ENCODE assay signal across 8 cellular contexts in the genomic region with DNA sequence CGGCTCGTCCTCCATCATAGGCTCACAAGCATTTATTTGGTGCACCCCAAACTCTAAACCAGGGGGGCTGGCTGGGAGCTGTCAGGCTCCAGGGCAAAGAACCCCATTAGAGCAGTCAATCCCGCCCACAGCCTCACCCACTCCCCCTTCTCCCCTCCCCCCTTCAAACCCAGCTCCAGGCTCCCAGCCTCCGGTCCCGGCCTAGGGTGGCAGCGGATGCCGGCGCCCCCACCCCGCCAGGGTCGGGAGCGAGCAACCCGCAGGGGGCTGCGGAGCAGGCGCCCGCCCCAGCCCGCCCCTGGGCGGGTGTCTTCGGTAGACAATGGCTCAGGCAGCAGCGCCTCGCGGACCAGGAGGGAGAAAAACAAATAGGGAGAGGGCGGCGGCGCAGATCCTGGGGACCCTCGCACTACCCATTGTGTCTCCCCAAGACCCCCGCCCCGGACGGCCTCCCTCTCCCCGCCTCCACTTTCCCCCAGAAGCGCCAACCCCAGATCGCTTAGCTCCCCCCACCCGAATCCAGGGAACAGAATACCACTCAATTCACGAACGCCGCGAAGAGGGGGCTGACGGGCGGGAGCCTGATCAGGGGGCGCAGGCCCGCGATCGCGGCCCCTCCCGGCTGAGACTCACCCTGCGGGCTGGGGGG. TPM values are rescaled to one million over a fixed set of nuclear protein-coding genes. Genes with fewer than 3 reads are reported as not detected.
DNase-seq lines count a peak whose midpoint lies in the region; ATAC-seq and TF ChIP-seq lines count a peak whose summit lies in the region.

No MANE protein-coding gene starts in this region.

- DNase-seq in activated CD4-positive, alpha-beta T cell treated with anti-CD3 and anti-CD28 coated beads, Interleukin-2, amount 10 ng/mL, durations not matched to agents 7 days and 5 days, result peak; percentile 15
- DNase-seq in activated CD4-positive, alpha-beta T cell treated with anti-CD3 and anti-CD28 coated beads for 4 hours, result no peak
- DNase-seq in PC-9, result no peak
- peak; percentile 77 for DNase-seq in ecto neural progenitor cell (ENCODE audit: low spot score)
- DNase-seq in cerebellar nuclear complex (lab: John Stamatoyannopoulos, UW), result no peak
- DNase-seq in OCI-M2 (lab: John Stamatoyannopoulos, UW; ENCODE audit: unreplicated experiment), result no peak

- no peak overlapping the region for H3K27ac Mint-ChIP-seq in activated CD4-positive, alpha-beta T cell treated with anti-CD3 and anti-CD28 coated beads, Interleukin-2, amount 10 ng/mL, durations not matched to agents 7 days and 5 days

- H3K36me3 ChIP-seq in PC-9 (ENCODE audit: low read depth) (no peaks in the 10 kb centered on the region), muscle layer of colon (ENCODE audit: insufficient read depth, low read length) (no peaks in the 10 kb centered on the region)

- POLR2A ChIA-PET in activated CD4-positive, alpha-beta T cell treated with anti-CD3 and anti-CD28 coated beads, Interleukin-2, amount 10 ng/mL, durations not matched to agents 7 days and 5 days (lab: Charles Lee), result no interaction called here
- POLR2A ChIA-PET in PC-9 (lab: Charles Lee; ENCODE audit: unreplicated experiment), result interaction anchor here (0.5 to 0.7 kb wide), 3 partner anchors 31 to 522 kb away, joined by 3 to 13 read pairs (median 11); no protein-coding TSS in a partner anchor

- peaks cover 40% of the 10 kb centered on the region for H3K27me3 Mint-ChIP-seq in activated CD4-positive, alpha-beta T cell treated with anti-CD3 and anti-CD28 coated beads, Interleukin-2, amount 10 ng/mL, durations not matched to agents 7 days and 5 days

- CTCF ChIA-PET in activated CD4-positive, alpha-beta T cell treated with anti-CD3 and anti-CD28 coated beads, Interleukin-2, amount 10 ng/mL, durations not matched to agents 7 days and 5 days (lab: Charles Lee), result interaction anchor here (0.6 to 4.0 kb wide), 18 partner anchors 11 to 251 kb away, joined by 3 to 39 read pairs (median 3); a partner anchor contains a TSS
- CTCF ChIA-PET in PC-9 (lab: Charles Lee), result interaction anchor here (0.5 to 0.6 kb wide), 4 partner anchors 22 to 498 kb away, joined by 3 to 12 read pairs (median 4); no protein-coding TSS in a partner anchor

- no peaks in the 10 kb centered on the region for H3K79me2 ChIP-seq in PC-9 (ENCODE audit: low read depth)

- no peaks in the 10 kb centered on the region for H3K9me3 Mint-ChIP-seq in activated CD4-positive, alpha-beta T cell treated with anti-CD3 and anti-CD28 coated beads, Interleukin-2, amount 10 ng/mL, durations not matched to agents 7 days and 5 days

- H3K4me1 Mint-ChIP-seq in activated CD4-positive, alpha-beta T cell treated with anti-CD3 and anti-CD28 coated beads, Interleukin-2, amount 10 ng/mL, durations not matched to agents 7 days and 5 days, result peaks cover 1% of the 10 kb centered on the region

- intact Hi-C loops in PC-9 (cut with micrococcal nuclease; ENCODE audit: unreplicated experiment), result no loop called here

- H3K27me3 ChIP-seq in PC-9 (ENCODE audit: insufficient read depth, low read depth) (peaks cover 18% of the 10 kb centered on the region; the same call in 1 of the 2 replicates), muscle layer of colon (ENCODE audit: control insufficient read depth in 1 of 2, insufficient read depth in 2 of 2, low read length in 2 of 2) (peaks cover 0 to 14% of the 10 kb centered on the region in 2 donors)

- no peaks in the 10 kb centered on the region for H4K20me1 ChIP-seq in PC-9 (ENCODE audit: insufficient read depth)

- H3K4me2 ChIP-seq in PC-9, result peak overlapping the region; percentile 89

- no peaks in the 10 kb centered on the region for H3K9me2 ChIP-seq in PC-9 (ENCODE audit: insufficient read depth)

- no peaks in the 10 kb centered on the region for H3K36me3 Mint-ChIP-seq in activated CD4-positive, alpha-beta T cell treated with anti-CD3 and anti-CD28 coated beads, Interleukin-2, amount 10 ng/mL, durations not matched to agents 7 days and 5 days (ENCODE audit: low read depth)

- H3K4me1 ChIP-seq in PC-9 (replicated peaks; ENCODE audit: insufficient read depth) (no peaks in the 10 kb centered on the region), muscle layer of colon (ENCODE audit: insufficient read depth, low read length) (peaks cover 16% of the 10 kb centered on the region)

- H3K4me3 ChIP-seq in PC-9 (peak overlapping the region; percentile 66), muscle layer of colon (ENCODE audit: low read depth in 1 of 2, low read length in 2 of 2) (peak overlapping the region; percentile 56 to 67)

- H3K9ac ChIP-seq in muscle layer of colon (ENCODE audit: low read length), result no peak overlapping the region

- no peaks in the 10 kb centered on the region for H3K9me3 ChIP-seq in PC-9 (ENCODE audit: insufficient read depth, low read depth)
- H3K9me3 ChIP-seq in muscle layer of colon (ENCODE audit: low read length), result no peaks in the 10 kb centered on the region

- peak overlapping the region; percentile 62 for H3K4me3 Mint-ChIP-seq in activated CD4-positive, alpha-beta T cell treated with anti-CD3 and anti-CD28 coated beads, Interleukin-2, amount 10 ng/mL, durations not matched to agents 7 days and 5 days

- TF ChIP-seq CTCF in PC-9 (conservative IDR thresholded peaks at IDR 0.05), result no peak

- BruUV-seq in PC-9 (replicated peaks; lab: Mats Ljungman, UMichigan), result no TSS peak

- peak overlapping the region; percentile 93 for H2AFZ ChIP-seq in PC-9

- H3K27ac ChIP-seq in PC-9 (no peak overlapping the region), muscle layer of colon (ENCODE audit: low read depth, low read length) (no peak overlapping the region)

- H3F3A ChIP-seq in PC-9 (ENCODE audit: insufficient read depth, low read depth), result peaks cover 5% of the 10 kb centered on the region; the same call in 1 of the 2 replicates

- ATAC-seq in GM21786 (IDR thresholded peaks at IDR 0.05; ENCODE audit: unreplicated experiment), result no peak

RNA-seq across cellular contexts. Expression of a gene that starts 0.6 kb away (rescaled TPM):
- under 1 TPM in 1 of 2 experiments, not detected in 1; 0.08 TPM for total RNA-seq in activated CD4-positive, alpha-beta T cell treated with anti-CD3 and anti-CD28 coated beads, Interleukin-2, amount 10 ng/mL, durations not matched to agents 7 days and 5 days
- 8.3 and 11.8 TPM in 2 replicates for total RNA-seq in PC-9 (2021)

RNA-seq across cellular contexts. Expression of a gene that starts 18.0 kb away (rescaled TPM):
- 10 to 100 TPM; 61.1 to 70.5 TPM for total RNA-seq in activated CD4-positive, alpha-beta T cell treated with anti-CD3 and anti-CD28 coated beads, Interleukin-2, amount 10 ng/mL, durations not matched to agents 7 days and 5 days
- 226 and 413 TPM in 2 replicates for total RNA-seq in PC-9 (2021)

RNA-seq across cellular contexts. Expression of a gene that starts 26.4 kb away (rescaled TPM):
- total RNA-seq in activated CD4-positive, alpha-beta T cell treated with anti-CD3 and anti-CD28 coated beads, Interleukin-2, amount 10 ng/mL, durations not matched to agents 7 days and 5 days, result under 1 TPM; 0.27 to 0.47 TPM
- total RNA-seq in PC-9 (2021), result 5.7 TPM in 2 replicates

RNA-seq across cellular contexts. Expression of a gene that starts 38.5 kb away (rescaled TPM):
- 100 to 1,000 TPM; 104 to 107 TPM for total RNA-seq in activated CD4-positive, alpha-beta T cell treated with anti-CD3 and anti-CD28 coated beads, Interleukin-2, amount 10 ng/mL, durations not matched to agents 7 days and 5 days
- total RNA-seq in PC-9 (2021), result 164 and 204 TPM in 2 replicates

RNA-seq across cellular contexts. Expression of a gene that starts 54.7 kb away (rescaled TPM):
- under 1 TPM; 0.10 TPM for total RNA-seq in activated CD4-positive, alpha-beta T cell treated with anti-CD3 and anti-CD28 coated beads, Interleukin-2, amount 10 ng/mL, durations not matched to agents 7 days and 5 days
- total RNA-seq in PC-9 (2021), result not detected in 2 replicates

Comparison
In these comparisons a context has a peak if more than half of its experiments do, and no peak if none do; other contexts are left out.
1. DNase-seq: peak in activated CD4-positive, alpha-beta T cell treated with anti-CD3 and anti-CD28 coated beads, Interleukin-2, amount 10 ng/mL, durations not matched to agents 7 days and 5 days (single experiment) and ecto neural progenitor cell (single experiment); none in activated CD4-positive, alpha-beta T cell treated with anti-CD3 and anti-CD28 coated beads for 4 hours (0 of 2), PC-9 (0 of 2), cerebellar nuclear complex (0 of 2) and OCI-M2 (single experiment).